ENCODE assay signal across 16 cellular contexts in the genomic region with DNA sequence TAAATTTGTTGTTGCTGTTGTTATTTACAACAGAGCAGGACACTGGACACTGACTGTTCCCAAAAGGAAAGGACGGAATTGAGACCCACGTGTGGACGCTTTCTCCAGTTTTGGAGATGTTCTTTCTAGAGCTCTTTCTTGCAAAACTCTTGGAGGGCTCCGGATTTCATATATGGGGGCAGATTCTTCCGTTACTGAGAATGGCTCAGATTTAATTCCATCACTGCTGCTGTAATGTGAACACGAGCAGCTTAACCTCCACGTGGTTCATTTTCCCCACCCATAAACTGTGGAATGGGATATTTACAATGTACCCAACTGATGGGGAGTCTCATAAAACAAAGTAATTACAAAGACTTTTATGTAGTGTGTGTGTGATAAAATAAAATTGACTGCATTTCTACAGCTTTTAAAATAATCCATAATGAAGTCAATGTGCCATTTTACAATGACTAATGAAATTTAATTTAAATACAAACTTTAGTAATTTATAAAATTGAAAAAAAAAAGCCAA. TPM values are rescaled to one million over a fixed set of nuclear protein-coding genes. Genes with fewer than 3 reads are reported as not detected.
A peak's percentile ranks its signal among the peaks of the same experiment; 100 is the strongest.
DNase-seq lines count a peak whose midpoint lies in the region; ATAC-seq, FAIRE-seq and TF ChIP-seq lines count a peak whose summit lies in the region.
"Had no signal": no experiment of that assay in that cellular context is flagged by ENCODE, and none has a peak within 500 bp of the region (broad histone marks: within the 10 kb centered on the region; RNA-seq: fewer than 3 reads in every experiment).

No MANE protein-coding gene starts in this region.

- H3K27ac ChIP-seq in GM23338 (ENCODE audit: low read depth) (no peak overlapping the region), SJCRH30 (peak overlapping the region; percentile 6; the same call in 1 of the 2 replicates), H1 (ENCODE audit: low read depth, low read length) (no peak overlapping the region), MM.1S (ENCODE audit: low read length) (no peak overlapping the region), Peyer's patch (no peak overlapping the region)
- H3K27ac ChIP-seq: BLaER1 treated with 17β-estradiol and CSF1 and Interleukin-3, amounts not matched to agents 10 nM and 100 nM; HL-60 had no signal

- POLR2A ChIA-PET in H1 (lab: Charles Lee; ENCODE audit: partially characterized antibody), result interaction anchor here (1.1 kb wide), 1 partner anchor 24 kb away, joined by 4 read pairs; no protein-coding TSS in a partner anchor

- TF ChIP-seq POLR2A in H1 (IDR thresholded peaks at IDR 0.05; ENCODE audit: control extremely low read depth in 1 of 2, low read depth in 2 of 2, low read length in 2 of 2) (no peak), Peyer's patch (IDR thresholded peaks at IDR 0.05) (no peak)

- H3K4me1 ChIP-seq in GM23338 (ENCODE audit: insufficient read depth) (peaks cover 9% of the 10 kb centered on the region; the same call in 1 of the 2 replicates), SJCRH30 (peaks cover 25% of the 10 kb centered on the region), H1 (replicated peaks in 1 of 4; ENCODE audit: control insufficient read depth in 3 of 4, insufficient read depth in 4 of 4, low read length in 3 of 4) (peaks cover 0 to 7% (median 4%) of the 10 kb centered on the region in 4 experiments; a peak in 6 of 7 replicates), MM.1S (ENCODE audit: low read length) (0 out of 2 replicates have a peak, but pooled peaks cover 20% of the 10 kb centered on the region), Peyer's patch (no peaks in the 10 kb centered on the region)
- H3K4me1 ChIP-seq: BLaER1 treated with 17β-estradiol and CSF1 and Interleukin-3, amounts not matched to agents 10 nM and 100 nM had no signal

- no peak overlapping the region for H4K5ac ChIP-seq in H1 (ENCODE audit: insufficient read length, low read depth, low read length)

- H2BK120ac ChIP-seq in H1 (replicated peaks; ENCODE audit: low read depth, low read length), result no peak overlapping the region

- H4K91ac ChIP-seq in H1 (replicated peaks; ENCODE audit: insufficient read length, low read length), result no peak overlapping the region

- no peak overlapping the region for H3K18ac ChIP-seq in H1 (ENCODE audit: extremely low read depth, low read length)

- H3K27me3 Mint-ChIP-seq in GM23338 (ENCODE audit: insufficient read depth, low read depth, poor library complexity), result peaks cover 1% of the 10 kb centered on the region
- no peaks in the 10 kb centered on the region for H3K27me3 Mint-ChIP-seq in nephron (ENCODE audit: low read depth)

- H3K27ac Mint-ChIP-seq in GM23338 (no peak overlapping the region), nephron (peak overlapping the region; percentile 26 to 70 (median 65))
- H3K27ac Mint-ChIP-seq: CD4-positive, CD25-positive, alpha-beta regulatory T cell had no signal

- H2BK5ac ChIP-seq in H1 (ENCODE audit: low read depth, low read length), result no peak overlapping the region

- FAIRE-seq in H1 (lab: Jason Lieb, UNC), result no peak
- FAIRE-seq: GM12891, H54 had no signal

- TF ChIP-seq RAD21 in H1 (IDR thresholded peaks at IDR 0.05 in 1 of 2, conservative IDR thresholded peaks at IDR 0.05 in 1 of 2; ENCODE audit: low read depth in 2 of 2, low read length in 2 of 2), result no peak

- H2BK15ac ChIP-seq in H1 (ENCODE audit: low read length), result no peak overlapping the region

- H3K9me3 Mint-ChIP-seq in GM23338 (peaks cover 4% of the 10 kb centered on the region), nephron (peaks cover 11% of the 10 kb centered on the region)

- H3K27me3 ChIP-seq in GM23338 (ENCODE audit: insufficient read depth), result no peaks in the 10 kb centered on the region
- H3K27me3 ChIP-seq in SJCRH30, result no peaks in the 10 kb centered on the region
- H3K27me3 ChIP-seq in H1 (replicated peaks in 1 of 4; ENCODE audit: control insufficient read depth in 3 of 4, extremely low read depth in 1 of 4, insufficient read depth in 3 of 4, low read length in 3 of 4), result no peaks in the 10 kb centered on the region
- H3K27me3 ChIP-seq in MM.1S (replicated peaks; ENCODE audit: insufficient read depth, low read length), result no peaks in the 10 kb centered on the region
- H3K27me3 ChIP-seq in Peyer's patch, result no peaks in the 10 kb centered on the region
- H3K27me3 ChIP-seq: BLaER1 treated with 17β-estradiol and CSF1 and Interleukin-3, amounts not matched to agents 10 nM and 100 nM had no signal

- CTCF ChIA-PET in H1 (lab: Charles Lee; ENCODE audit: partially characterized antibody), result interaction anchor here (1.2 kb wide), 2 partner anchors 11 to 17 kb away, joined by 3 to 4 read pairs; no protein-coding TSS in a partner anchor

- H3K9ac ChIP-seq in H1 (replicated peaks in 1 of 4; ENCODE audit: extremely low read depth in 1 of 4, low read depth in 3 of 4, low read length in 3 of 4) (no peak overlapping the region), MM.1S (ENCODE audit: low read length) (no peak overlapping the region)
- H3K9ac ChIP-seq: BLaER1 treated with 17β-estradiol and CSF1 and Interleukin-3, amounts not matched to agents 10 nM and 100 nM had no signal

- H4K8ac ChIP-seq in H1 (ENCODE audit: extremely low read depth, insufficient read depth, low read length), result no peak overlapping the region

- H2AFZ ChIP-seq in GM23338, result peak overlapping the region; percentile 92
- peak overlapping the region; percentile 99; the same call in 1 of the 2 replicates for H2AFZ ChIP-seq in H1 (ENCODE audit: low read length)
- H2AFZ ChIP-seq in MM.1S (ENCODE audit: low read length), result no peak overlapping the region

- H3F3A ChIP-seq in GM23338 (replicated peaks; ENCODE audit: low read depth) (no peaks in the 10 kb centered on the region), MM.1S (ENCODE audit: insufficient read depth, low read length) (peaks cover 5% of the 10 kb centered on the region)

- H3K36me3 ChIP-seq in GM23338 (ENCODE audit: insufficient read depth) (no peaks in the 10 kb centered on the region), SJCRH30 (no peaks in the 10 kb centered on the region), H1 (ENCODE audit: control insufficient read depth in 2 of 4, insufficient read depth in 4 of 4, low read length in 3 of 4) (no peaks in the 10 kb centered on the region), MM.1S (replicated peaks; ENCODE audit: insufficient read depth, low read length) (no peaks in the 10 kb centered on the region), Peyer's patch (no peaks in the 10 kb centered on the region)
- H3K36me3 ChIP-seq: BLaER1 treated with 17β-estradiol and CSF1 and Interleukin-3, amounts not matched to agents 10 nM and 100 nM had no signal

- H3K9me3 ChIP-seq in SJCRH30 (replicated peaks) (no peaks in the 10 kb centered on the region; the same call in 1 of the 2 replicates), H1 (ENCODE audit: insufficient read depth in 2 of 2, low read depth in 1 of 2, low read length in 1 of 2) (peaks cover 0 to 4% of the 10 kb centered on the region in 2 experiments; a peak in 1 of 4 replicates), MM.1S (replicated peaks; ENCODE audit: insufficient read depth, low read length) (no peaks in the 10 kb centered on the region), Peyer's patch (no peaks in the 10 kb centered on the region)

- H3K4ac ChIP-seq in H1 (replicated peaks; ENCODE audit: insufficient read length, low read depth, low read length), result no peak overlapping the region

- H3K56ac ChIP-seq in H1 (replicated peaks; ENCODE audit: insufficient read length, low read depth, low read length), result no peak overlapping the region

- TF ChIP-seq CTCF in GM23338 (conservative IDR thresholded peaks at IDR 0.05; ENCODE audit: low read depth in 2 of 2) (no peak), H1 (IDR thresholded peaks at IDR 0.05; ENCODE audit: control extremely low read depth in 1 of 3, insufficient read depth in 1 of 3, low read depth in 1 of 3, low read length in 3 of 3) (no peak), nephron (IDR thresholded peaks at IDR 0.05; ENCODE audit: unreplicated experiment in 3 of 3) (no peak), MM.1S (IDR thresholded peaks at IDR 0.05; ENCODE audit: low read length) (no peak), Peyer's patch (IDR thresholded peaks at IDR 0.05) (no peak)

- no peaks in the 10 kb centered on the region for H3K23me2 ChIP-seq in H1 (ENCODE audit: low read depth, low read length)

- H2BK12ac ChIP-seq in H1 (ENCODE audit: low read depth, low read length), result no peak overlapping the region

- 81% methylated on average over 7 of the region's 7 CpGs; no CpG with 5 or more reads in 1 of the 2 experiments for WGBS in H1 (ENCODE audit: extremely low coverage in 1 of 2, insufficient coverage in 1 of 2, insufficient read length in 1 of 2, insufficient replicate concordance in 2 of 2, low coverage in 1 of 2, low lambda C conversion rate in 2 of 2, missing lambda C conversion rate in 1 of 2), 2 experiments

- DNase-seq in GM23338 (ENCODE audit: low spot score) (no peak), SJCRH30 (peak in 1 of 2 experiments; percentile 57), H1 (ENCODE audit: low read depth in 1 of 2, low spot score in 2 of 2) (no peak), MM.1S (no peak), Peyer's patch (no peak)
- DNase-seq in stimulated activated CD4-positive, alpha-beta T cell treated with anti-CD3 and anti-CD28 coated beads, Interleukin-4, amount 100 ng/mL, for 1 hour, result no peak
- DNase-seq: ACHN; Calu3; CD4-positive, CD25-positive, alpha-beta regulatory T cell; KBM-7 had no signal

- no peaks in the 10 kb centered on the region for H4K20me1 ChIP-seq in GM23338 (replicated peaks; ENCODE audit: insufficient read depth)
- H4K20me1 ChIP-seq in H1 (replicated peaks in 1 of 2; ENCODE audit: control insufficient read depth in 1 of 2, insufficient read depth in 2 of 2, low read length in 2 of 2), result no peaks in the 10 kb centered on the region
- no peaks in the 10 kb centered on the region for H4K20me1 ChIP-seq in MM.1S (ENCODE audit: insufficient read depth, low read length)
- H4K20me1 ChIP-seq: BLaER1 treated with 17β-estradiol and CSF1 and Interleukin-3, amounts not matched to agents 10 nM and 100 nM had no signal

- H3K79me2 ChIP-seq in GM23338 (replicated peaks; ENCODE audit: insufficient read depth) (no peaks in the 10 kb centered on the region), H1 (ENCODE audit: control insufficient read depth in 1 of 2, insufficient read depth in 2 of 2, low read length in 2 of 2) (no peaks in the 10 kb centered on the region), MM.1S (ENCODE audit: low read length) (no peaks in the 10 kb centered on the region)

- no peak for TF ChIP-seq EP300 in H1 (IDR thresholded peaks at IDR 0.05; ENCODE audit: borderline replicate concordance in 1 of 2, low read depth in 2 of 2, low read length in 2 of 2)

- no peak overlapping the region for H3K4me3 ChIP-seq in GM23338
- H3K4me3 ChIP-seq in SJCRH30, result peak overlapping the region; percentile 31
- H3K4me3 ChIP-seq in H1 (ENCODE audit: extremely low read depth in 1 of 4, insufficient read depth in 2 of 4, low read depth in 3 of 4, low read length in 4 of 4), result no peak overlapping the region
- no peak overlapping the region for H3K4me3 ChIP-seq in MM.1S (ENCODE audit: low read length)
- no peak overlapping the region for H3K4me3 ChIP-seq in Peyer's patch
- H3K4me3 ChIP-seq: BLaER1 treated with 17β-estradiol and CSF1 and Interleukin-3, amounts not matched to agents 10 nM and 100 nM had no signal

- no peak overlapping the region for H2AK5ac ChIP-seq in H1 (ENCODE audit: low read depth, low read length)

- no peak overlapping the region for H3K4me3 Mint-ChIP-seq in GM23338
- H3K4me3 Mint-ChIP-seq in nephron, result no peak overlapping the region
- H3K4me3 Mint-ChIP-seq: CD4-positive, CD25-positive, alpha-beta regulatory T cell had no signal

- no peak overlapping the region for H3K4me2 ChIP-seq in GM23338
- H3K4me2 ChIP-seq in H1 (ENCODE audit: insufficient read depth in 1 of 2, low read depth in 2 of 2, low read length in 2 of 2), result 0 out of 4 replicates have a peak overlapping the region, but pooled peaks of 1 of the 2 experiments have one; percentile 36
- H3K4me2 ChIP-seq in MM.1S (ENCODE audit: low read depth, low read length), result no peak overlapping the region
- H3K4me2 ChIP-seq: BLaER1 treated with 17β-estradiol and CSF1 and Interleukin-3, amounts not matched to agents 10 nM and 100 nM had no signal

- H2BK20ac ChIP-seq in H1 (ENCODE audit: low read length), result no peak overlapping the region

- H3K4me1 Mint-ChIP-seq in GM23338, result peaks cover 8% of the 10 kb centered on the region
- H3K4me1 Mint-ChIP-seq in nephron, result peaks cover 50% of the 10 kb centered on the region
- H3K4me1 Mint-ChIP-seq: CD4-positive, CD25-positive, alpha-beta regulatory T cell had no signal

- H3K9me2 ChIP-seq in GM23338 (ENCODE audit: insufficient read depth), result no peaks in the 10 kb centered on the region
- no peaks in the 10 kb centered on the region for H3K9me2 ChIP-seq in MM.1S (replicated peaks; ENCODE audit: insufficient read depth, low read length)

- no peak overlapping the region for H3K23ac ChIP-seq in H1 (ENCODE audit: insufficient read length)

- no peaks in the 10 kb centered on the region for H3K36me3 Mint-ChIP-seq in GM23338 (ENCODE audit: low read depth)
- H3K36me3 Mint-ChIP-seq in nephron (ENCODE audit: low read depth), result no peaks in the 10 kb centered on the region
- H3K36me3 Mint-ChIP-seq: CD4-positive, CD25-positive, alpha-beta regulatory T cell had no signal

- ATAC-seq in GM23338 (no peak), GM21423 (IDR thresholded peaks at IDR 0.05; ENCODE audit: unreplicated experiment) (no peak)

- H3K79me1 ChIP-seq in H1 (ENCODE audit: low read depth, low read length), result no peaks in the 10 kb centered on the region

- no peak overlapping the region for H3K14ac ChIP-seq in H1 (ENCODE audit: insufficient read length)

RNA-seq across cellular contexts. Expression of gene MSRB2, which starts 15.1 kb away (rescaled TPM):
- 9.4 and 9.5 TPM in 2 replicates for total RNA-seq in GM23338 (2014; rRNA removed; shearing (Covaris generic))
- 33.7 and 34.6 TPM in 2 replicates for polyA plus RNA-seq in GM23338 (2016; fragmentation: Nextera tagmentation; extraction: Ambion mirVana)
- 22.7 and 23.8 TPM in 2 replicates for total RNA-seq in SJCRH30 (2014; rRNA removed; shearing (Covaris generic))
- total RNA-seq in H1 (2021; fragmentation: NEBNext Ultra II Directional; extraction: Animal tissue kit (Norgen Biotek cat#: 25700)), result 9.6 and 11.0 TPM in 2 replicates
- polyA plus RNA-seq in H1 (2011; rRNA removed), result 11.6 and 13.9 TPM in 2 replicates
- 12.1 TPM for polyA plus RNA-seq in H1 (2011; cell fraction: cytosol; rRNA removed)
- polyA plus RNA-seq in H1 (2011; cell fraction: nucleus; rRNA removed), result 11.7 TPM
- polyA plus RNA-seq in H1 (2012, experiment 1 of 2), result 15.3 to 18.6 TPM (median 16.3 TPM) in 4 replicates
- 7.8 TPM for polyA plus RNA-seq in H1 (2012, experiment 2 of 2)
- polyA plus RNA-seq in H1 (2013, experiment 1 of 2), result 6.0 TPM
- polyA plus RNA-seq in H1 (2013, experiment 2 of 2), result 5.0 TPM
- 9.6 and 13.4 TPM in 2 replicates for polyA minus RNA-seq in H1 (2011; rRNA and poly(A)+ RNA removed)
- polyA minus RNA-seq in H1 (2011; cell fraction: cytosol; rRNA and poly(A)+ RNA removed), result 1.6 TPM
- polyA minus RNA-seq in H1 (2011; cell fraction: nucleus; rRNA and poly(A)+ RNA removed), result 5.8 TPM
- total RNA-seq in Peyer's patch, result 10 to 100 TPM in 3 of 4 donors, 1 to 10 TPM in 1; 9.1 to 17.6 (median 13.8) TPM
